In genomic region chr1:154220071-154220969, GRCh38 we compare ENCODE assay signal across 8 cellular contexts. TPM values are rescaled to one million over a fixed set of nuclear protein-coding genes. Genes with fewer than 3 reads are reported as not detected.
A peak's percentile ranks its signal among the peaks of the same experiment; 100 is the strongest.
DNase-seq lines count a peak whose midpoint lies in the region; TF ChIP-seq lines count a peak whose summit lies in the region.

UBAP2L (plus strand) TSS chr1:154220955; CDS start chr1:154225124, 4,169 bp downstream.

- DNase-seq in CMK (ENCODE audit: low read depth) (peak; percentile 98), GM20000 (ENCODE audit: low spot score) (peak; percentile 94), HT-29 (ENCODE audit: low spot score) (peak; percentile 98), NOMO-1 (lab: John Stamatoyannopoulos, UW; ENCODE audit: unreplicated experiment in 2 of 2) (peak; percentile 98 to 99), lung microvascular endothelial cell (ENCODE audit: low read depth in 2 of 2) (peak; percentile 100)
- DNase-seq in effector memory CD4-positive, alpha-beta T cell: peak; percentile 98
- peak; percentile 95 to 98 (median 97) for DNase-seq in stimulated activated CD4-positive, alpha-beta T cell treated with anti-CD3 and anti-CD28 coated beads, TNF-alpha, amount 100 ng/mL, for 48 hours (ENCODE audit: low read depth in 3 of 3)

- peaks cover 16% of the 10 kb centered on the region for H3K36me3 ChIP-seq in effector memory CD4-positive, alpha-beta T cell (ENCODE audit: control insufficient read depth, insufficient read depth, low read length)

- H3K27me3 ChIP-seq in effector memory CD4-positive, alpha-beta T cell (replicated peaks; ENCODE audit: control insufficient read depth, insufficient read depth, low read length, poor library complexity, severe bottlenecking): no peaks in the 10 kb centered on the region

- H3K27ac ChIP-seq in effector memory CD4-positive, alpha-beta T cell (ENCODE audit: insufficient read depth, low read length, poor library complexity, severe bottlenecking): peak within 1 kb of the TSS; percentile 98

- CTCF ChIA-PET in activated CD8-positive, alpha-beta memory T cell treated with anti-CD3 and anti-CD28 coated beads for 36 hours (lab: Charles Lee): interaction anchor here (0.7 to 1.8 kb wide), 3 partner anchors 38 to 115 kb away, joined by 3 to 6 read pairs (median 5); partner anchors contain the start of gene HAX1

- POLR2A ChIA-PET in activated CD8-positive, alpha-beta memory T cell treated with anti-CD3 and anti-CD28 coated beads for 36 hours (lab: Charles Lee): interaction anchor here (0.6 to 1.2 kb wide), 6 partner anchors 21 to 121 kb away, joined by 3 to 6 read pairs (median 4); no protein-coding TSS in a partner anchor

- H3K4me3 ChIP-seq in effector memory CD4-positive, alpha-beta T cell (ENCODE audit: insufficient read depth, low read depth, low read length, poor library complexity, severe bottlenecking): peak within 1 kb of the TSS; percentile 82

- no peak for TF ChIP-seq CTCF in GM20000 (IDR thresholded peaks at IDR 0.05; ENCODE audit: extremely low read depth, missing control alignments)

- H3K4me1 ChIP-seq in effector memory CD4-positive, alpha-beta T cell (ENCODE audit: control insufficient read depth, insufficient read depth, low read length, poor library complexity, severe bottlenecking): peaks cover 24% of the 10 kb centered on the region

- no peaks in the 10 kb centered on the region for H3K9me3 ChIP-seq in effector memory CD4-positive, alpha-beta T cell (ENCODE audit: control insufficient read depth, low read length)

RNA-seq across cellular contexts. Expression of gene UBAP2L, which starts in this region (rescaled TPM):
- 73.0 and 74.9 TPM in 2 replicates for total RNA-seq in HT-29 (2014; rRNA removed; shearing (Covaris generic))
- total RNA-seq in activated CD8-positive, alpha-beta memory T cell treated with anti-CD3 and anti-CD28 coated beads for 36 hours: 100 to 1,000 TPM; 267 to 272 TPM
- total RNA-seq in lung microvascular endothelial cell: 30.1 and 34.3 TPM in 2 replicates

Comparison
In these comparisons a context has a peak if more than half of its experiments do, and no peak if none do; other contexts are left out.
1. Peak in every context shown above with its lines: DNase-seq, H3K4me3 ChIP-seq and H3K27ac ChIP-seq.